ENCODE assay signal across 9 cellular contexts in the genomic region with DNA sequence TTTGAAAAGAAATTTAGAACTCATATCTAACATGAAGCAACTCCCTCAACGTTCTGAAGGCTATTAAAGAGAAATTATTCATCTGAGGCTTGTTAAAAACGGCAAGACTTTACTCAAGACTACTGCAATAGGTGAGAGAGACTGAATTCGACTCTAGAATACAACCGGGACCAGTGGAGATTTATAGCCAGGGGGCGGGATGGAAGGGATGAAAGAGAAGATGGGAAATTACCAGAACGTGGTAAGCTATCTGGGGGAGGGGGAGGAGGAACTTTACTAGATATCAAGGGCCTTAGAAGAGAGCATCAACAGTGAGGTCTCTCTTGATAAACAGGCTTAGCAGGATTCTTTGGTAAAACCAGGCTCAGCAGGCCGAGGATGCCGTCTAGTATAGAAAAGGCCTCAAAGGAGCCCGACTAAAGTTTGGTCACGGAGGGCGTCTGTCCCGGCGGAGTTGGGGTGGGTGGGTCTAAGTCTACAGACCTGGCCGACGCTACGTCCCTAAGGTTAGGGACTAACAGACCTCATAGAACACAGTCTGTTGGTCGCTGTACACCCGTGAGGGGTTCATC. TPM values are rescaled to one million over a fixed set of nuclear protein-coding genes. Genes with fewer than 3 reads are reported as not detected.
DNase-seq lines count a peak whose midpoint lies in the region; ATAC-seq, FAIRE-seq and TF ChIP-seq lines count a peak whose summit lies in the region.
"Had no signal": no experiment of that assay in that cellular context is flagged by ENCODE, and none has a peak within 500 bp of the region (broad histone marks: within the 10 kb centered on the region; RNA-seq: fewer than 3 reads in every experiment).

No MANE protein-coding gene starts in this region.

- H3K36me3 Mint-ChIP-seq in astrocyte (ENCODE audit: low read depth, unreplicated experiment) = peaks cover 7% of the 10 kb centered on the region

- H3K36me3 ChIP-seq in BE2C (no peaks in the 10 kb centered on the region), astrocyte (ENCODE audit: insufficient read depth, low read length) (no peaks in the 10 kb centered on the region), left lung (peaks cover 0 to 10% of the 10 kb centered on the region in 2 donors), tibial nerve (no peaks in the 10 kb centered on the region)

- ATAC-seq in GM19395 (IDR thresholded peaks at IDR 0.05; ENCODE audit: unreplicated experiment) = peak; percentile 57
- ATAC-seq in HG03432 (IDR thresholded peaks at IDR 0.05; ENCODE audit: unreplicated experiment) = peak; percentile 45
- peak; percentile 38 for ATAC-seq in left lung

- WGBS in tibial nerve, 2 donors = 3 to 4% methylated on average over 18 of the region's 18 CpGs

- H3K27ac ChIP-seq in astrocyte (ENCODE audit: low read depth, low read length) (peak overlapping the region; percentile 81), left lung (peak overlapping the region; percentile 82 to 90), tibial nerve (peak overlapping the region in 3 of 4 donors; percentile 73 to 84 (median 80))

- peak overlapping the region; percentile 99 for H3K4me2 ChIP-seq in astrocyte (ENCODE audit: low read length)

- intact Hi-C loops in left lung (cut with DNase I) = no loop called here

- peaks cover 24% of the 10 kb centered on the region for H3K4me1 Mint-ChIP-seq in astrocyte (ENCODE audit: low read depth, unreplicated experiment)

- peak overlapping the region; percentile 87 for H3K4me3 Mint-ChIP-seq in astrocyte (ENCODE audit: unreplicated experiment)

- DNase-seq in BE2C (no peak), astrocyte (ENCODE audit: low read depth) (no peak), left lung (no peak), tibial nerve (ENCODE audit: low spot score in 2 of 2) (no peak), SW480 (ENCODE audit: low spot score) (no peak)
- DNase-seq in activated CD8-positive, alpha-beta memory T cell treated with anti-CD3 and anti-CD28 coated beads, Interleukin-2, amount 50 U/mL, for 4 hours = no peak

- no peak for TF ChIP-seq EP300 in tibial nerve (IDR thresholded peaks at IDR 0.05)

- FAIRE-seq in astrocyte (lab: Jason Lieb, UNC) = no peak

- H3K9me3 ChIP-seq in BE2C = no peaks in the 10 kb centered on the region
- H3K9me3 ChIP-seq in astrocyte (ENCODE audit: insufficient read depth, low read depth, low read length) = no peaks in the 10 kb centered on the region
- H3K9me3 ChIP-seq in left lung = no peaks in the 10 kb centered on the region
- H3K9me3 ChIP-seq in tibial nerve = no peaks in the 10 kb centered on the region

- peaks cover 40% of the 10 kb centered on the region for H3K79me2 ChIP-seq in astrocyte (ENCODE audit: insufficient read depth, low read length)

- peak overlapping the region; percentile 93 for H3K27ac Mint-ChIP-seq in astrocyte (ENCODE audit: unreplicated experiment)

- peak overlapping the region; percentile 95 for H3K9ac ChIP-seq in astrocyte (ENCODE audit: low read length)

- H3K4me3 ChIP-seq in BE2C (ENCODE audit: low read depth, low read length) (peak overlapping the region; percentile 80), astrocyte (ENCODE audit: insufficient read depth, low read depth, low read length) (peak overlapping the region; percentile 99), left lung (peak overlapping the region; percentile 92 to 97), tibial nerve (peak overlapping the region; percentile 54 to 88 (median 64))

- no peak for TF ChIP-seq POLR2A in tibial nerve (IDR thresholded peaks at IDR 0.05)

- TF ChIP-seq CTCF in BE2C (IDR thresholded peaks at IDR 0.05; ENCODE audit: low read depth, low read length) (no peak), astrocyte (IDR thresholded peaks at IDR 0.05; ENCODE audit: insufficient read depth, low read depth, low read length) (no peak), left lung (IDR thresholded peaks at IDR 0.05) (no peak), tibial nerve (IDR thresholded peaks at IDR 0.05) (no peak)

- H3K4me1 ChIP-seq in BE2C (no peaks in the 10 kb centered on the region), astrocyte (ENCODE audit: insufficient read depth, low read length) (peaks cover 10% of the 10 kb centered on the region), left lung (peaks cover 0 to 28% of the 10 kb centered on the region in 2 donors), tibial nerve (peaks cover 0 to 31% (median 6%) of the 10 kb centered on the region in 4 donors)

- H3K27me3 Mint-ChIP-seq in astrocyte (ENCODE audit: low read depth, unreplicated experiment) = no peaks in the 10 kb centered on the region

- peak overlapping the region; percentile 98 for H2AFZ ChIP-seq in astrocyte (ENCODE audit: low read depth, low read length)

- peaks cover 15% of the 10 kb centered on the region for H3K27me3 ChIP-seq in BE2C
- H3K27me3 ChIP-seq in astrocyte (ENCODE audit: insufficient read depth, low read length) = no peaks in the 10 kb centered on the region
- no peaks in the 10 kb centered on the region for H3K27me3 ChIP-seq in left lung
- no peaks in the 10 kb centered on the region for H3K27me3 ChIP-seq in tibial nerve

- H3K9me3 Mint-ChIP-seq in astrocyte (ENCODE audit: unreplicated experiment) = no peaks in the 10 kb centered on the region

- peaks cover 18% of the 10 kb centered on the region for H4K20me1 ChIP-seq in astrocyte (ENCODE audit: insufficient read depth, low read length)

RNA-seq across cellular contexts. Expression of a gene that starts 0.6 kb away (rescaled TPM):
- 9.6 TPM for polyA plus RNA-seq in BE2C (2012; ENCODE audit: insufficient read depth, insufficient read length, low read depth)
- 91.7 and 95.4 TPM in 2 replicates for total RNA-seq in astrocyte
- 10 to 100 TPM; 19.8 to 21.4 TPM for total RNA-seq in left lung
- total RNA-seq in tibial nerve = 1 to 10 TPM; 1.8 to 4.4 (median 2.5) TPM

RNA-seq across cellular contexts. Expression of a gene that starts 46.8 kb away (rescaled TPM):
- not detected for polyA plus RNA-seq in BE2C (2012; ENCODE audit: insufficient read depth, insufficient read length, low read depth)
- 607 and 726 TPM in 2 replicates for total RNA-seq in astrocyte
- total RNA-seq in left lung = 100 to 1,000 TPM; 101 to 203 TPM
- total RNA-seq in tibial nerve = 100 to 1,000 TPM in 1 of 4 donors, 10 to 100 TPM in 3; 84.1 to 124 (median 89.7) TPM

RNA-seq across cellular contexts. Expression of a gene that starts 59.1 kb away (rescaled TPM):
- polyA plus RNA-seq in BE2C (2012; ENCODE audit: insufficient read depth, insufficient read length, low read depth) = not detected
- total RNA-seq in astrocyte (not detected in 2 replicates), left lung (not detected), tibial nerve (not detected)
- total RNA-seq: HT1080 had no signal
